In the genomic region with DNA sequence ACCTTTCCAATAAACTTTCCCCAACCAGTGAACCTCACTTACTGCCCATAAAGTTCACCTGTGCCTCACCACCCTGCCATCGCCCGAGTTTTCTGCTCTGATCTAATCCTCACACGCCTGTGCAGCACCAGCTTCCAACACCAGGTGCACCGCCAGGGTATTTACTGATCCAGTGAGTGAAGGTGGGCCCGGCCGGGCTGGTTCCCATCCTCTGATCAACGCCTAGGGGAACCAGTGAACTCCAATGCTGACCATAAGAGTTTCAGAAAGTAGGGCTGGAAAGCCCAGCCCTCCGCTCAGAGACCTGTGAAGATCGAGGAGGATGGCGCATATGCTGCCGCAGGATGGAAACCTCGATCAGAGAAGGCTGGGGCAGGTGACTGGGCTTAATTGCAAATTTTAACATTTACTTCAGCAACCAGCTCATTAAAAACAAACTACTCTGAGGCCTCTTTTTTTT, we compare ENCODE assay signal across 1 cellular context.
TF ChIP-seq lines count a peak whose summit lies in the region.

No MANE protein-coding gene starts in this region.

TF ChIP-seq in HepG2, 621 proteins besides CTCF, POLR2A, EP300 and RAD21 (continued from another document and continues in another):
- TF ChIP-seq ELK4 (CRISPR knock-in tag; IDR thresholded peaks at IDR 0.05; ENCODE audit: borderline replicate concordance) (no peak), CBFB (CRISPR knock-in tag; IDR thresholded peaks at IDR 0.05) (no peak), NCOA2 (CRISPR knock-in tag; IDR thresholded peaks at IDR 0.05) (no peak), CBX1 (IDR thresholded peaks at IDR 0.05; ENCODE audit: low read depth) (no peak), PRDM15 (CRISPR knock-in tag; IDR thresholded peaks at IDR 0.05) (no peak), ARID2 (CRISPR knock-in tag; IDR thresholded peaks at IDR 0.05; ENCODE audit: borderline replicate concordance) (no peak), ZNF619 (CRISPR knock-in tag; IDR thresholded peaks at IDR 0.05) (no peak), ZNF317 (CRISPR knock-in tag; IDR thresholded peaks at IDR 0.05) (0 out of 2 replicates have a peak, but pooled peaks have one; percentile 6), ZNF564 (CRISPR knock-in tag; IDR thresholded peaks at IDR 0.05) (no peak; the same call in 1 of the 2 replicates), YY1 (IDR thresholded peaks at IDR 0.05; ENCODE audit: insufficient read depth, insufficient replicate concordance, low read depth, low read length) (peak; percentile 31), ARNT (IDR thresholded peaks at IDR 0.05) (no peak), POLR2AphosphoS2 (IDR thresholded peaks at IDR 0.05; ENCODE audit: low read depth, low read length) (no peak), ZNF101 (CRISPR knock-in tag; IDR thresholded peaks at IDR 0.05; ENCODE audit: borderline replicate concordance, low read depth) (no peak), TBP (CRISPR knock-in tag; IDR thresholded peaks at IDR 0.05) (no peak), ZNF83 (CRISPR knock-in tag; IDR thresholded peaks at IDR 0.05; ENCODE audit: borderline replicate concordance) (no peak), ZBTB46 (CRISPR knock-in tag; IDR thresholded peaks at IDR 0.05; ENCODE audit: borderline replicate concordance) (no peak), SALL2 (CRISPR knock-in tag; IDR thresholded peaks at IDR 0.05) (no peak; the same call in 1 of the 2 replicates), RFX5 (IDR thresholded peaks at IDR 0.05; ENCODE audit: low read depth, low read length) (no peak), ZNF44 (CRISPR knock-in tag; IDR thresholded peaks at IDR 0.05) (no peak), ATRX (CRISPR knock-in tag; IDR thresholded peaks at IDR 0.05; ENCODE audit: borderline replicate concordance) (no peak), ZNF772 (CRISPR knock-in tag; IDR thresholded peaks at IDR 0.05) (no peak), ZNF768 (CRISPR knock-in tag; IDR thresholded peaks at IDR 0.05) (0 out of 2 replicates have a peak, but pooled peaks have one; percentile 17), ZNF615 (CRISPR knock-in tag; IDR thresholded peaks at IDR 0.05; ENCODE audit: borderline replicate concordance) (no peak), ZNF263 (CRISPR knock-in tag; IDR thresholded peaks at IDR 0.05) (0 out of 2 replicates have a peak, but pooled peaks have one; percentile 30), RFXANK (CRISPR knock-in tag; IDR thresholded peaks at IDR 0.05) (no peak), E2F2 (CRISPR knock-in tag; IDR thresholded peaks at IDR 0.05; ENCODE audit: borderline replicate concordance) (no peak), ZFP37 (CRISPR knock-in tag; IDR thresholded peaks at IDR 0.05; ENCODE audit: borderline replicate concordance) (0 out of 2 replicates have a peak, but pooled peaks have one; percentile 40), NR3C1 (CRISPR knock-in tag; IDR thresholded peaks at IDR 0.05) (no peak), SMC3 (IDR thresholded peaks at IDR 0.05; ENCODE audit: low read length) (0 out of 2 replicates have a peak, but pooled peaks have one; percentile 4), BCL3 (CRISPR knock-in tag; IDR thresholded peaks at IDR 0.05) (no peak), DDIT3 (CRISPR knock-in tag; IDR thresholded peaks at IDR 0.05) (no peak), ZFP36L2 (CRISPR knock-in tag; IDR thresholded peaks at IDR 0.05) (no peak), ZNF841 (CRISPR knock-in tag; IDR thresholded peaks at IDR 0.05; ENCODE audit: borderline replicate concordance) (no peak), ZFP91 (CRISPR knock-in tag; IDR thresholded peaks at IDR 0.05; ENCODE audit: borderline replicate concordance) (0 out of 2 replicates have a peak, but pooled peaks have one; percentile 0), ZBTB49 (CRISPR knock-in tag; IDR thresholded peaks at IDR 0.05; ENCODE audit: borderline replicate concordance) (no peak), ZBTB39 (CRISPR knock-in tag; IDR thresholded peaks at IDR 0.05) (no peak)
- TF ChIP-seq, protein P1, sequence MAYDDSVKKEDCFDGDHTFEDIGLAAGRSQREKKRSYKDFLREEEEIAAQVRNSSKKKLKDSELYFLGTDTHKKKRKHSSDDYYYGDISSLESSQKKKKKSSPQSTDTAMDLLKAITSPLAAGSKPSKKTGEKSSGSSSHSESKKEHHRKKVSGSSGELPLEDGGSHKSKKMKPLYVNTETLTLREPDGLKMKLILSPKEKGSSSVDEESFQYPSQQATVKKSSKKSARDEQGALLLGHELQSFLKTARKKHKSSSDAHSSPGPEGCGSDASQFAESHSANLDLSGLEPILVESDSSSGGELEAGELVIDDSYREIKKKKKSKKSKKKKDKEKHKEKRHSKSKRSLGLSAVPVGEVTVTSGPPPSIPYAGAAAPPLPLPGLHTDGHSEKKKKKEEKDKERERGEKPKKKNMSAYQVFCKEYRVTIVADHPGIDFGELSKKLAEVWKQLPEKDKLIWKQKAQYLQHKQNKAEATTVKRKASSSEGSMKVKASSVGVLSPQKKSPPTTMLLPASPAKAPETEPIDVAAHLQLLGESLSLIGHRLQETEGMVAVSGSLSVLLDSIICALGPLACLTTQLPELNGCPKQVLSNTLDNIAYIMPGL (CRISPR knock-in tag; IDR thresholded peaks at IDR 0.05; ENCODE audit: borderline replicate concordance in 1 of 2, low read depth in 1 of 2): no peak
